ENCODE assay signal across 9 cellular contexts in the genomic region with DNA sequence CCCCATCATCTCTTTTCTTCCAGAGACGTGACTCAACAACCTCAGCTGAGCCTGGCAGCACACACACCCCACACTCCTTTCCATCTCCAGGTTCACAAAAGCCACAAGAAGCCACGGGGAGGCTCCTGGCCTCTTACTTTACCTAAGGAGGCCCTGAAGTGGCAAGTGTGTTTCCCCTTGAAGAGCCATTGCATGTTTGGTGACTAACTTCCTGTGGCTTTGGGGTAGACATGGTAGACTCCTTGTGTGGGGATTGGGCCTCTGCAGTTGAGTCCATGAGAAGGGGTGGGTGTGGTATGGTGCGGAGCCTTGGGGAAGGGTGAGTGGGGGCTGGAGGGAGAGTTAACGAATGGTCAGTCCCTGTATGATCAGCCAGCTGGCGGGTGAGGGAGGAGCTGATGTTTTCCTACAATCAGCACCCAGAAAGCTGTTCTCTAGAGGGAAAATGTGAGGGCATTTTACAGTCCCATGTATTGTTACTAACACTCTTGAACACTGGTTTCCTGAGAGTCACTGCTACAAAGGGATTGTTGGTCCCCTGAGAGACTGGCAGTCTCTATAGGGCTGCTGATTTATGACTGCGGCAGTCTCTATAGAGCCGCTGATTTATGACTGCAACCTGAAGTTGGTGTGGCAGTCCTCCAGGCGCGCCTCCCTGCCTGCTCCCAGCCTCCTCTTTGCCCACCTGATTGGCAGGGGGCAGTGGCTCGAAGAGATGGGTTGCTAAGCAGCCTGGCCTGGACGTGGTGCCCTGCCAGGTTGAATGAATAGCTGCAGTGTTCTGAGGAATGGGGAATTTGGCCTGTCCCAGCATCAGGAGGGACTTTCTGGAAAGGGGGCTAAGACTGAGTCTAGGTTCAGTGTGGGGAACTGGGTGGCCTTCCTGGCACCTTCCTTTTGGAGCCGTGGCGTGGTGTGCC. TPM values are rescaled to one million over a fixed set of nuclear protein-coding genes. Genes with fewer than 3 reads are reported as not detected.
DNase-seq lines count a peak whose midpoint lies in the region; ATAC-seq and TF ChIP-seq lines count a peak whose summit lies in the region.
"Had no signal": no experiment of that assay in that cellular context is flagged by ENCODE, and none has a peak within 500 bp of the region (broad histone marks: within the 10 kb centered on the region; RNA-seq: fewer than 3 reads in every experiment).

No MANE protein-coding gene starts in this region.

- H3K36me3 Mint-ChIP-seq in activated naive CD8-positive, alpha-beta T cell treated with anti-CD3 and anti-CD28 coated beads for 36 hours, result peaks cover 20% of the 10 kb centered on the region

- intact Hi-C loops in heart right ventricle (cut with DNase I), result loop anchor here in 2 of 10 donors (5.0 to 10.0 kb wide), 2 partner anchors 41 to 57 kb away; partner anchors contain the start of gene SMIM5 (in 1 of the 2)

- no peak for TF ChIP-seq CTCF in suprapubic skin (IDR thresholded peaks at IDR 0.05)
- TF ChIP-seq CTCF in heart right ventricle (IDR thresholded peaks at IDR 0.05), result no peak

- H3K27ac ChIP-seq in suprapubic skin (peak overlapping the region; percentile 97), heart right ventricle (peak overlapping the region in 5 of 10 donors; percentile 27 to 86 (median 46))

- peak in 2 of 3 experiments; percentile 22 to 28 for DNase-seq in activated CD8-positive, alpha-beta memory T cell treated with anti-CD3 and anti-CD28 coated beads for 48 hours (ENCODE audit: low read depth in 2 of 3, low spot score in 2 of 3)
- DNase-seq in activated CD8-positive, alpha-beta memory T cell treated with anti-CD3 and anti-CD28 coated beads for 24 hours, result no peak
- DNase-seq in activated naive CD8-positive, alpha-beta T cell treated with anti-CD3 and anti-CD28 coated beads for 36 hours, result peak; percentile 61
- peak; percentile 78 for DNase-seq in midbrain (lab: John Stamatoyannopoulos, UW)
- DNase-seq in suprapubic skin (ENCODE audit: low spot score in 2 of 2), result peak in 1 of 2 donors; percentile 64
- DNase-seq in heart right ventricle, result no peak
- no peak for DNase-seq in DMS 273 (lab: John Stamatoyannopoulos, UW; ENCODE audit: unreplicated experiment)
- no peak for DNase-seq in mesenteric fat pad (ENCODE audit: low spot score)

- no peak overlapping the region for H3K4me3 ChIP-seq in suprapubic skin
- no peak overlapping the region for H3K4me3 ChIP-seq in heart right ventricle

- H3K4me1 ChIP-seq in suprapubic skin (peaks cover 100% of the 10 kb centered on the region), heart right ventricle (peaks cover 18 to 97% (median 75%) of the 10 kb centered on the region in 9 donors)

- H3K36me3 ChIP-seq in suprapubic skin (no peaks in the 10 kb centered on the region), heart right ventricle (peaks cover 0 to 61% (median 4%) of the 10 kb centered on the region in 9 donors)

- H3K9me3 ChIP-seq in suprapubic skin, result no peaks in the 10 kb centered on the region
- no peaks in the 10 kb centered on the region for H3K9me3 ChIP-seq in heart right ventricle

- H3K9me3 Mint-ChIP-seq in activated naive CD8-positive, alpha-beta T cell treated with anti-CD3 and anti-CD28 coated beads for 36 hours, result no peaks in the 10 kb centered on the region
- H3K9me3 Mint-ChIP-seq: CD4-positive, CD25-positive, alpha-beta regulatory T cell had no signal

- no peak for ATAC-seq in heart right ventricle

- TF ChIP-seq EP300 in suprapubic skin (IDR thresholded peaks at IDR 0.05), result no peak

- H3K4me3 Mint-ChIP-seq in activated naive CD8-positive, alpha-beta T cell treated with anti-CD3 and anti-CD28 coated beads for 36 hours, result no peak overlapping the region
- H3K4me3 Mint-ChIP-seq: CD4-positive, CD25-positive, alpha-beta regulatory T cell had no signal

- peaks cover 57% of the 10 kb centered on the region for H3K4me1 Mint-ChIP-seq in activated naive CD8-positive, alpha-beta T cell treated with anti-CD3 and anti-CD28 coated beads for 36 hours

- no peak for TF ChIP-seq POLR2A in suprapubic skin (IDR thresholded peaks at IDR 0.05)

- H3K27me3 ChIP-seq in suprapubic skin (no peaks in the 10 kb centered on the region), heart right ventricle (no peaks in the 10 kb centered on the region)

- H3K27me3 Mint-ChIP-seq in activated naive CD8-positive, alpha-beta T cell treated with anti-CD3 and anti-CD28 coated beads for 36 hours, result no peaks in the 10 kb centered on the region
- H3K27me3 Mint-ChIP-seq: CD4-positive, CD25-positive, alpha-beta regulatory T cell had no signal

- 57% methylated on average over 11 of the region's 13 CpGs for WGBS in suprapubic skin
- WGBS in heart right ventricle, 2 donors, result 87% methylated on average over 13 of the region's 13 CpGs

- H3K27ac Mint-ChIP-seq in activated naive CD8-positive, alpha-beta T cell treated with anti-CD3 and anti-CD28 coated beads for 36 hours, result peak overlapping the region; percentile 52

RNA-seq across cellular contexts. Expression of gene SAP30BP, which starts 24.5 kb away (rescaled TPM):
- total RNA-seq in activated naive CD8-positive, alpha-beta T cell treated with anti-CD3 and anti-CD28 coated beads for 36 hours, result 100 to 1,000 TPM in 1 of 2 experiments, 10 to 100 TPM in 1; 93.4 to 101 TPM
- total RNA-seq in suprapubic skin (100 to 1,000 TPM in 1 of 4 donors, 10 to 100 TPM in 3; 67.0 to 104 (median 86.3) TPM), heart right ventricle (10 to 100 TPM; 41.7 to 64.4 (median 55.8) TPM), mesenteric fat pad (86.0 TPM)
- polyA plus RNA-seq in heart right ventricle, result 100 to 1,000 TPM in 1 of 2 donors, 10 to 100 TPM in 1; 78.4 to 115 TPM

RNA-seq across cellular contexts. Expression of gene RECQL5, which starts 24.7 kb away (rescaled TPM):
- 10 to 100 TPM; 31.4 to 32.6 TPM for total RNA-seq in activated naive CD8-positive, alpha-beta T cell treated with anti-CD3 and anti-CD28 coated beads for 36 hours
- total RNA-seq in suprapubic skin, result 100 to 1,000 TPM in 1 of 4 donors, 10 to 100 TPM in 3; 35.3 to 129 (median 63.6) TPM
- total RNA-seq in heart right ventricle, result 10 to 100 TPM in 8 of 10 donors, 1 to 10 TPM in 2; 9.2 to 14.4 (median 10.7) TPM
- polyA plus RNA-seq in heart right ventricle, result 10 to 100 TPM in 1 of 2 donors, 1 to 10 TPM in 1; 6.3 to 32.1 TPM
- total RNA-seq in mesenteric fat pad, result 12.7 TPM

RNA-seq across cellular contexts. Expression of gene ITGB4, which starts 29.6 kb away (rescaled TPM):
- 1 to 10 TPM in 1 of 2 experiments, under 1 TPM in 1; 0.64 to 1.4 TPM for total RNA-seq in activated naive CD8-positive, alpha-beta T cell treated with anti-CD3 and anti-CD28 coated beads for 36 hours
- total RNA-seq in suprapubic skin, result 100 to 1,000 TPM; 382 to 583 (median 474) TPM
- total RNA-seq in heart right ventricle, result 10 to 100 TPM in 2 of 10 donors, 1 to 10 TPM in 8; 4.7 to 11.3 (median 9.0) TPM
- polyA plus RNA-seq in heart right ventricle, result 10 to 100 TPM in 1 of 2 donors, 1 to 10 TPM in 1; 4.6 to 17.0 TPM
- total RNA-seq in mesenteric fat pad, result 13.9 TPM
- total RNA-seq: CD4-positive, CD25-positive, alpha-beta regulatory T cell had no signal

RNA-seq across cellular contexts. Expression of gene SMIM5, which starts 58.4 kb away (rescaled TPM):
- under 1 TPM; 0.14 to 0.16 TPM for total RNA-seq in activated naive CD8-positive, alpha-beta T cell treated with anti-CD3 and anti-CD28 coated beads for 36 hours
- total RNA-seq in suprapubic skin (10 to 100 TPM in 2 of 4 donors, 1 to 10 TPM in 2; 1.7 to 11.8 (median 8.6) TPM), heart right ventricle (10 to 100 TPM in 2 of 10 donors, 1 to 10 TPM in 8; 1.9 to 14.2 (median 6.5) TPM), mesenteric fat pad (0.42 TPM)
- 10 to 100 TPM in 1 of 2 donors, 1 to 10 TPM in 1; 3.1 to 19.2 TPM for polyA plus RNA-seq in heart right ventricle

Comparison
In these comparisons a context has a peak if more than half of its experiments do, and no peak if none do; other contexts are left out.
1. DNase-seq: peak in activated CD8-positive, alpha-beta memory T cell treated with anti-CD3 and anti-CD28 coated beads for 48 hours (2 of 3), activated naive CD8-positive, alpha-beta T cell treated with anti-CD3 and anti-CD28 coated beads for 36 hours (single experiment) and midbrain (single experiment); none in activated CD8-positive, alpha-beta memory T cell treated with anti-CD3 and anti-CD28 coated beads for 24 hours (single experiment), heart right ventricle (0 of 2), DMS 273 (single experiment) and mesenteric fat pad (single experiment).
2. RNA of gene ITGB4, which starts 29.6 kb away (total RNA-seq): 382 to 583 TPM in suprapubic skin; 13.9 TPM in mesenteric fat pad (single experiment), 4.7 to 11.3 TPM in heart right ventricle and 0.64 to 1.4 TPM in activated naive CD8-positive, alpha-beta T cell treated with anti-CD3 and anti-CD28 coated beads for 36 hours; every median in the first group is over 10 times any median in the second.